ENCODE assay signal across 8 cellular contexts in genomic region chr17:66191607-66192377, GRCh38. TPM values are rescaled to one million over a fixed set of nuclear protein-coding genes. Genes with fewer than 3 reads are reported as not detected.
DNase-seq lines count a peak whose midpoint lies in the region; ATAC-seq lines count a peak whose summit lies in the region.

CEP112 (minus strand) TSS chr17:66192133.

- H3K4me3 ChIP-seq in CD8-positive, alpha-beta memory T cell (ENCODE audit: low read length): peak within 1 kb of the TSS; percentile 58
- H3K4me3 ChIP-seq in SJCRH30: peak within 1 kb of the TSS; percentile 92

- ATAC-seq in GM21717 (IDR thresholded peaks at IDR 0.05; ENCODE audit: unreplicated experiment): peak; percentile 59

- H3K27ac Mint-ChIP-seq in CD8-positive, alpha-beta memory T cell: peak within 1 kb of the TSS; percentile 90 to 98 (median 96)
- H3K27ac Mint-ChIP-seq in activated naive CD4-positive, alpha-beta T cell treated with anti-CD3 and anti-CD28 coated beads, Interleukin-2, amount 10 ng/mL, durations not matched to agents 7 days and 5 days: peak within 1 kb of the TSS; percentile 47

- peaks cover 12 to 18% (median 17%) of the 10 kb centered on the region in 3 donors for H3K4me1 Mint-ChIP-seq in CD8-positive, alpha-beta memory T cell
- peaks cover 19% of the 10 kb centered on the region for H3K4me1 Mint-ChIP-seq in activated naive CD4-positive, alpha-beta T cell treated with anti-CD3 and anti-CD28 coated beads, Interleukin-2, amount 10 ng/mL, durations not matched to agents 7 days and 5 days

- H3K36me3 Mint-ChIP-seq in CD8-positive, alpha-beta memory T cell: peaks cover 0 to 1% (median 0%) of the 10 kb centered on the region in 3 donors
- no peaks in the 10 kb centered on the region for H3K36me3 Mint-ChIP-seq in activated naive CD4-positive, alpha-beta T cell treated with anti-CD3 and anti-CD28 coated beads, Interleukin-2, amount 10 ng/mL, durations not matched to agents 7 days and 5 days

- POLR2A ChIA-PET in CD8-positive, alpha-beta memory T cell (lab: Charles Lee): interaction anchor here (0.6 kb wide), 1 partner anchor 12 kb away, joined by 3 read pairs; no protein-coding TSS in a partner anchor

- H3K36me3 ChIP-seq in CD8-positive, alpha-beta memory T cell (ENCODE audit: insufficient read depth, low read length): no peaks in the 10 kb centered on the region
- peaks cover 11% of the 10 kb centered on the region for H3K36me3 ChIP-seq in SJCRH30

- no peaks in the 10 kb centered on the region for H3K27me3 ChIP-seq in CD8-positive, alpha-beta memory T cell (ENCODE audit: insufficient read depth, low read length, poor library complexity, severe bottlenecking)
- H3K27me3 ChIP-seq in SJCRH30: no peaks in the 10 kb centered on the region

- H3K4me3 Mint-ChIP-seq in CD8-positive, alpha-beta memory T cell: peak within 1 kb of the TSS; percentile 83 to 94 (median 86)
- peak within 1 kb of the TSS; percentile 76 for H3K4me3 Mint-ChIP-seq in activated naive CD4-positive, alpha-beta T cell treated with anti-CD3 and anti-CD28 coated beads, Interleukin-2, amount 10 ng/mL, durations not matched to agents 7 days and 5 days

- peaks cover 12% of the 10 kb centered on the region for H3K4me1 ChIP-seq in CD8-positive, alpha-beta memory T cell (ENCODE audit: insufficient read depth, low read length)
- peaks cover 14% of the 10 kb centered on the region for H3K4me1 ChIP-seq in SJCRH30

- H3K27me3 Mint-ChIP-seq in CD8-positive, alpha-beta memory T cell: no peaks in the 10 kb centered on the region
- H3K27me3 Mint-ChIP-seq in activated naive CD4-positive, alpha-beta T cell treated with anti-CD3 and anti-CD28 coated beads, Interleukin-2, amount 10 ng/mL, durations not matched to agents 7 days and 5 days: peaks cover 17% of the 10 kb centered on the region

- CTCF ChIA-PET in CD8-positive, alpha-beta memory T cell (lab: Charles Lee): interaction anchor here (1.6 to 1.9 kb wide), 2 partner anchors 8 to 10 kb away, joined by 4 to 5 read pairs; no protein-coding TSS in a partner anchor
- CTCF ChIA-PET in activated naive CD4-positive, alpha-beta T cell treated with anti-CD3 and anti-CD28 coated beads, Interleukin-2, amount 10 ng/mL, durations not matched to agents 7 days and 5 days (lab: Charles Lee): interaction anchor here (1.1 kb wide), 1 partner anchor 7 kb away, joined by 3 read pairs; no protein-coding TSS in a partner anchor

- peak; percentile 87 to 96 (median 91) for DNase-seq in CD8-positive, alpha-beta memory T cell
- DNase-seq in LoVo (ENCODE audit: low spot score) (peak; percentile 63), SJCRH30 (peak; percentile 93), glomerular endothelial cell (ENCODE audit: extremely low read depth, low read depth, low spot score) (no peak), nucleus accumbens (lab: John Stamatoyannopoulos, UW) (peak in 42 of 56 donors; percentile 4 to 84 (median 40)), substantia nigra (lab: John Stamatoyannopoulos, UW) (peak in 32 of 49 donors; percentile 4 to 84 (median 25))
- peak; percentile 87 for DNase-seq in activated naive CD4-positive, alpha-beta T cell treated with anti-CD3 and anti-CD28 coated beads, Interleukin-2, amount 10 ng/mL, durations not matched to agents 7 days and 5 days

- H3K9me3 ChIP-seq in CD8-positive, alpha-beta memory T cell (ENCODE audit: low read length): no peaks in the 10 kb centered on the region
- H3K9me3 ChIP-seq in SJCRH30 (replicated peaks): no peaks in the 10 kb centered on the region

- H3K9me3 Mint-ChIP-seq in CD8-positive, alpha-beta memory T cell: peaks cover 0 to 3% (median 0%) of the 10 kb centered on the region in 5 donors
- no peaks in the 10 kb centered on the region for H3K9me3 Mint-ChIP-seq in activated naive CD4-positive, alpha-beta T cell treated with anti-CD3 and anti-CD28 coated beads, Interleukin-2, amount 10 ng/mL, durations not matched to agents 7 days and 5 days

- peak within 1 kb of the TSS; percentile 68 for H3K27ac ChIP-seq in CD8-positive, alpha-beta memory T cell (ENCODE audit: low read depth, low read length)
- H3K27ac ChIP-seq in SJCRH30 (peak within 1 kb of the TSS; percentile 99), substantia nigra (ENCODE audit: low read depth, low read length, poor library complexity, severe bottlenecking) (peak within 1 kb of the TSS; percentile 51)

RNA-seq across cellular contexts. Expression of gene CEP112, which starts in this region (rescaled TPM):
- total RNA-seq in CD8-positive, alpha-beta memory T cell: 1 to 10 TPM; 3.0 to 4.5 TPM
- polyA plus RNA-seq in CD8-positive, alpha-beta memory T cell: 0.64 TPM
- total RNA-seq in SJCRH30 (2014; rRNA removed; shearing (Covaris generic)): 36.6 and 41.6 TPM in 2 replicates
- 9.8 and 15.8 TPM in 2 replicates for total RNA-seq in glomerular endothelial cell
